In the genomic region with DNA sequence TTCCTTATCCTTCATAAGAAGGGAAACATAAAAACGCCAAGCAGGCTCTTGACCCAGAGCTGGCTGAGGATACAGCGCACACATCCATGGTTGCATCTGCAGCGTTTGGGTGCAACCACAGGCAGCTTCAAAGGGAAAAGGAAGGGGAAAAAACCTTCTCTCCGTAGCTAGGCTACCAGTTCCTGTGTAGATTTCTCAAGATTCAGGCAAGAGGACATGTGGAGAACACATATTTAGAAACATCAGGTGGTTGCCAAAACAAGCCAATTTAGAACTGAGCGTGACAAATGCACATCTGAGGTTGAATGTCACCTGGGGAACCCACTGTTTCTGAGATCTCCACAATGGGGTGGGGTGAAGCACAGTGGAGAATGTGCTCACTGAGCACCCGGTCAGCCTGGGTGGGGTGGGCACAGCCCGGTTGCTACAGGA, we compare ENCODE assay signal across 9 cellular contexts.
DNase-seq lines count a peak whose midpoint lies in the region; ATAC-seq, FAIRE-seq and TF ChIP-seq lines count a peak whose summit lies in the region.
"Had no signal": no experiment of that assay in that cellular context is flagged by ENCODE, and none has a peak within 500 bp of the region (broad histone marks: within the 10 kb centered on the region; RNA-seq: fewer than 3 reads in every experiment).

No MANE protein-coding gene starts in this region.

- H3K9me3 Mint-ChIP-seq in activated naive CD8-positive, alpha-beta T cell treated with anti-CD3 and anti-CD28 coated beads for 36 hours, result no peaks in the 10 kb centered on the region
- peaks cover 3% of the 10 kb centered on the region for H3K9me3 Mint-ChIP-seq in progenitor cell of endocrine pancreas (ENCODE audit: low read depth)

- peak overlapping the region; percentile 16 for H3K4me3 Mint-ChIP-seq in activated naive CD8-positive, alpha-beta T cell treated with anti-CD3 and anti-CD28 coated beads for 36 hours
- H3K4me3 Mint-ChIP-seq in progenitor cell of endocrine pancreas (ENCODE audit: low read depth), result no peak overlapping the region

- H3K4me1 Mint-ChIP-seq in activated naive CD8-positive, alpha-beta T cell treated with anti-CD3 and anti-CD28 coated beads for 36 hours, result peaks cover 34% of the 10 kb centered on the region
- H3K4me1 Mint-ChIP-seq in progenitor cell of endocrine pancreas (ENCODE audit: low read depth), result no peaks in the 10 kb centered on the region

- no peak for TF ChIP-seq CTCF in progenitor cell of endocrine pancreas (IDR thresholded peaks at IDR 0.05; ENCODE audit: unreplicated experiment)

- H3K36me3 Mint-ChIP-seq in activated naive CD8-positive, alpha-beta T cell treated with anti-CD3 and anti-CD28 coated beads for 36 hours, result no peaks in the 10 kb centered on the region
- no peaks in the 10 kb centered on the region for H3K36me3 Mint-ChIP-seq in progenitor cell of endocrine pancreas (ENCODE audit: insufficient read depth)

- peak; percentile 8 for DNase-seq in KG1 (lab: John Stamatoyannopoulos, UW)
- DNase-seq in activated naive CD8-positive, alpha-beta T cell treated with anti-CD3 and anti-CD28 coated beads for 36 hours, result peak; percentile 29
- no peak for DNase-seq in progenitor cell of endocrine pancreas (ENCODE audit: low spot score, unreplicated experiment)
- no peak for DNase-seq in iPS-NIHi11 (ENCODE audit: low spot score)
- DNase-seq in RCC 7860 (ENCODE audit: low spot score), result no peak
- DNase-seq: cortex of kidney had no signal

- no peak for FAIRE-seq in RCC 7860 (lab: Jason Lieb, UNC)

- ATAC-seq in GM18867 (IDR thresholded peaks at IDR 0.05; ENCODE audit: unreplicated experiment), result peak; percentile 57
- ATAC-seq in GM19467 (IDR thresholded peaks at IDR 0.05; ENCODE audit: unreplicated experiment), result no peak
- ATAC-seq in GM21528 (IDR thresholded peaks at IDR 0.05; ENCODE audit: low FRiP score, unreplicated experiment), result no peak

- peak overlapping the region; percentile 67 for H3K27ac Mint-ChIP-seq in activated naive CD8-positive, alpha-beta T cell treated with anti-CD3 and anti-CD28 coated beads for 36 hours
- peak overlapping the region; percentile 84 for H3K27ac Mint-ChIP-seq in progenitor cell of endocrine pancreas

- no peaks in the 10 kb centered on the region for H3K27me3 Mint-ChIP-seq in activated naive CD8-positive, alpha-beta T cell treated with anti-CD3 and anti-CD28 coated beads for 36 hours
- H3K27me3 Mint-ChIP-seq in progenitor cell of endocrine pancreas, result peaks cover 6% of the 10 kb centered on the region

Comparison
In these comparisons a context has a peak if more than half of its experiments do, and no peak if none do; other contexts are left out.
1. DNase-seq: peak in KG1 (single experiment) and activated naive CD8-positive, alpha-beta T cell treated with anti-CD3 and anti-CD28 coated beads for 36 hours (single experiment); none in progenitor cell of endocrine pancreas (single experiment), iPS-NIHi11 (single experiment) and RCC 7860 (single experiment).